In genomic region chr11:36237341-36237740, GRCh38 we compare ENCODE assay signal across 22 cellular contexts.
"Had no signal": no experiment of that assay in that cellular context is flagged by ENCODE, and none has a peak within 500 bp of the region (broad histone marks: within the 10 kb centered on the region; RNA-seq: fewer than 3 reads in every experiment).

No MANE protein-coding gene starts in this region.

- H3K27ac ChIP-seq: coronary artery, esophagus squamous epithelium, gastrocnemius medialis, heart right ventricle, left lung, lower lobe of right lung had no signal

- H3K27ac Mint-ChIP-seq: endodermal cell had no signal

- H3K9me3 ChIP-seq: esophagus squamous epithelium, gastrocnemius medialis, heart right ventricle, left lung, lower lobe of right lung had no signal

- H3K9me3 Mint-ChIP-seq: effector memory CD8-positive, alpha-beta T cell; endodermal cell had no signal

- H3K36me3 ChIP-seq: esophagus squamous epithelium, gastrocnemius medialis, heart right ventricle, left lung, lower lobe of right lung had no signal

- DNase-seq: effector CD8-positive, alpha-beta T cell; effector memory CD8-positive, alpha-beta T cell; endodermal cell; erythroblast; esophagus squamous epithelium; foreskin fibroblast; foreskin melanocyte; gastrocnemius medialis; glutamatergic neuron; head of caudate nucleus; heart right ventricle; hippocampal formation; left cardiac atrium; left lung; left ventricle myocardium superior; lower lobe of right lung; mesenchymal stem cell; midbrain had no signal

- FAIRE-seq: colon, endometrium, islet of Langerhans had no signal

- H3K27me3 ChIP-seq: esophagus squamous epithelium, gastrocnemius medialis, left lung had no signal

- H3K4me1 ChIP-seq: esophagus squamous epithelium, gastrocnemius medialis, left lung, lower lobe of right lung had no signal

- H3K4me3 Mint-ChIP-seq: effector memory CD8-positive, alpha-beta T cell; endodermal cell had no signal

- H3K4me3 ChIP-seq: coronary artery, esophagus squamous epithelium, gastrocnemius medialis, heart right ventricle, left lung, lower lobe of right lung had no signal
